ENCODE assay signal across 8 cellular contexts in genomic region chr3:45690331-45691035, GRCh38. TPM values are rescaled to one million over a fixed set of nuclear protein-coding genes. Genes with fewer than 3 reads are reported as not detected.
A peak's percentile ranks its signal among the peaks of the same experiment; 100 is the strongest.
DNase-seq lines count a peak whose midpoint lies in the region; ATAC-seq, FAIRE-seq and TF ChIP-seq lines count a peak whose summit lies in the region.

No MANE protein-coding gene starts in this region.

- H3K27me3 ChIP-seq in small intestine (ENCODE audit: control insufficient read depth in 2 of 2, insufficient read depth in 2 of 2, low read length in 2 of 2), result no peaks in the 10 kb centered on the region

- peak overlapping the region; percentile 96 for H3K4me3 Mint-ChIP-seq in T-helper 1 cell treated with Interleukin-12 subunit alpha and Interleukin-12 subunit beta and Interleukin-4 antibody, amounts not matched to agents 30 μg/mL and 1 μg/mL, for 36 hours

- no peaks in the 10 kb centered on the region for H3K9me3 ChIP-seq in small intestine (ENCODE audit: control insufficient read depth, low read depth)

- peaks cover 59% of the 10 kb centered on the region for H3K4me1 Mint-ChIP-seq in T-helper 1 cell treated with Interleukin-12 subunit alpha and Interleukin-12 subunit beta and Interleukin-4 antibody, amounts not matched to agents 30 μg/mL and 1 μg/mL, for 36 hours (ENCODE audit: low read depth)

- TF ChIP-seq CTCF in fibroblast of villous mesenchyme (IDR thresholded peaks at IDR 0.05; ENCODE audit: insufficient read depth, low read depth, low read length), result no peak

- DNase-seq in AML-193 (lab: John Stamatoyannopoulos, UW) (peak; percentile 35 to 52), HT-29 (ENCODE audit: low spot score) (peak; percentile 9), fibroblast of villous mesenchyme (ENCODE audit: low read depth) (no peak), small intestine (peak; percentile 24), activated gamma-delta T cell treated with Interleukin-2 at 50 U/mL for 16 hours (no peak), COR-L47 (lab: John Stamatoyannopoulos, UW) (no peak)

- H3K36me3 ChIP-seq in small intestine (ENCODE audit: control insufficient read depth in 2 of 2, insufficient read depth in 2 of 2, low read length in 2 of 2), result peaks cover 0 to 2% of the 10 kb centered on the region in 2 donors

- peaks cover 5% of the 10 kb centered on the region for H3K27me3 Mint-ChIP-seq in T-helper 1 cell treated with Interleukin-12 subunit alpha and Interleukin-12 subunit beta and Interleukin-4 antibody, amounts not matched to agents 30 μg/mL and 1 μg/mL, for 36 hours (ENCODE audit: low read depth)

- H3K27ac Mint-ChIP-seq in T-helper 1 cell treated with Interleukin-12 subunit alpha and Interleukin-12 subunit beta and Interleukin-4 antibody, amounts not matched to agents 30 μg/mL and 1 μg/mL, for 36 hours, result peak overlapping the region; percentile 94

- peaks cover 37% of the 10 kb centered on the region for H3K36me3 Mint-ChIP-seq in T-helper 1 cell treated with Interleukin-12 subunit alpha and Interleukin-12 subunit beta and Interleukin-4 antibody, amounts not matched to agents 30 μg/mL and 1 μg/mL, for 36 hours (ENCODE audit: low read depth)

- WGBS in small intestine, 3 donors, result 5 to 8% (median 6%) methylated on average over 4 of the region's 4 CpGs

- no peak for FAIRE-seq in small intestine (lab: Jason Lieb, UNC)

- H3K4me3 ChIP-seq in fibroblast of villous mesenchyme (ENCODE audit: low read depth, low read length) (peak overlapping the region; percentile 86), small intestine (ENCODE audit: low read depth in 1 of 2, low read length in 2 of 2) (peak overlapping the region in 1 of 2 donors; percentile 68)

- peak overlapping the region; percentile 92 to 94 for H3K27ac ChIP-seq in small intestine (ENCODE audit: low read depth in 1 of 2, low read length in 1 of 2)

- ATAC-seq in GM21447 (IDR thresholded peaks at IDR 0.05; ENCODE audit: unreplicated experiment), result no peak

- H3K9me3 Mint-ChIP-seq in T-helper 1 cell treated with Interleukin-12 subunit alpha and Interleukin-12 subunit beta and Interleukin-4 antibody, amounts not matched to agents 30 μg/mL and 1 μg/mL, for 36 hours, result no peaks in the 10 kb centered on the region

- H3K4me1 ChIP-seq in small intestine (ENCODE audit: control insufficient read depth in 2 of 2, insufficient read depth in 1 of 2, low read depth in 1 of 2, low read length in 1 of 2), result peaks cover 7 to 8% of the 10 kb centered on the region in 2 donors

RNA-seq across cellular contexts. Expression of gene SACM1L, which starts 1.3 kb away (rescaled TPM):
- 8.5 and 11.6 TPM in 2 replicates for total RNA-seq in HT-29 (2014; rRNA removed; shearing (Covaris generic))
- total RNA-seq in fibroblast of villous mesenchyme, result 29.3 and 53.1 TPM in 2 replicates
- 10 to 100 TPM; 18.4 to 37.1 (median 24.3) TPM for polyA plus RNA-seq in small intestine

Comparison
In these comparisons a context has a peak if more than half of its experiments do, and no peak if none do; other contexts are left out.
1. DNase-seq: peak in AML-193 (2 of 2), HT-29 (single experiment) and small intestine (single experiment); none in fibroblast of villous mesenchyme (single experiment), activated gamma-delta T cell treated with Interleukin-2 at 50 U/mL for 16 hours (single experiment) and COR-L47 (single experiment).